ENCODE assay signal across 9 cellular contexts in genomic region chr9:34591911-34592866, GRCh38. TPM values are rescaled to one million over a fixed set of nuclear protein-coding genes. Genes with fewer than 3 reads are reported as not detected.
DNase-seq lines count a peak whose midpoint lies in the region; ATAC-seq and TF ChIP-seq lines count a peak whose summit lies in the region.
"Had no signal": no experiment of that assay in that cellular context is flagged by ENCODE, and none has a peak within 500 bp of the region (broad histone marks: within the 10 kb centered on the region; RNA-seq: fewer than 3 reads in every experiment).

No MANE protein-coding gene starts in this region.

- H2AFZ ChIP-seq in OCI-LY3 (ENCODE audit: low read depth, low read length), result no peak overlapping the region; the same call in 1 of the 2 replicates

- peak overlapping the region; percentile 84 for H3K4me3 Mint-ChIP-seq in activated naive CD4-positive, alpha-beta T cell treated with anti-CD3 and anti-CD28 coated beads, Interleukin-2, amount 50 U/mL, for 24 hours
- H3K4me3 Mint-ChIP-seq in activated naive CD4-positive, alpha-beta T cell treated with anti-CD3 and anti-CD28 coated beads for 36 hours, result no peak overlapping the region

- H3K9me3 ChIP-seq in OCI-LY3 (ENCODE audit: insufficient read depth, low read length), result no peaks in the 10 kb centered on the region
- H3K9me3 ChIP-seq in iPS-15b (ENCODE audit: control insufficient read depth, insufficient read depth, low read length), result no peaks in the 10 kb centered on the region
- no peaks in the 10 kb centered on the region for H3K9me3 ChIP-seq in suprapubic skin

- no peaks in the 10 kb centered on the region for H3K79me2 ChIP-seq in OCI-LY3 (ENCODE audit: low read length)

- no peak for TF ChIP-seq EP300 in suprapubic skin (IDR thresholded peaks at IDR 0.05)

- no peaks in the 10 kb centered on the region for H4K20me1 ChIP-seq in OCI-LY3 (ENCODE audit: insufficient read depth, low read length)

- TF ChIP-seq POLR2A in suprapubic skin (IDR thresholded peaks at IDR 0.05), result no peak

- no peaks in the 10 kb centered on the region for H3K9me3 Mint-ChIP-seq in activated naive CD4-positive, alpha-beta T cell treated with anti-CD3 and anti-CD28 coated beads, Interleukin-2, amount 50 U/mL, for 24 hours
- no peaks in the 10 kb centered on the region for H3K9me3 Mint-ChIP-seq in activated naive CD4-positive, alpha-beta T cell treated with anti-CD3 and anti-CD28 coated beads for 36 hours

- ATAC-seq in HG02973 (IDR thresholded peaks at IDR 0.05; ENCODE audit: unreplicated experiment), result no peak

- 0 out of 2 replicates have a peak overlapping the region, but pooled peaks have one; percentile 3 for H3K9ac ChIP-seq in OCI-LY3 (ENCODE audit: low read length)
- no peak overlapping the region for H3K9ac ChIP-seq in iPS-15b (ENCODE audit: low read depth, low read length)

- no peaks in the 10 kb centered on the region for H3K27me3 ChIP-seq in OCI-LY3 (ENCODE audit: low read depth, low read length)
- H3K27me3 ChIP-seq in iPS-15b (ENCODE audit: control insufficient read depth, insufficient read depth, low read length), result peaks cover 67% of the 10 kb centered on the region
- H3K27me3 ChIP-seq in suprapubic skin, result peaks cover 31% of the 10 kb centered on the region

- H3K4me1 ChIP-seq in OCI-LY3 (ENCODE audit: low read length), result peaks cover 36% of the 10 kb centered on the region
- H3K4me1 ChIP-seq in iPS-15b (ENCODE audit: control insufficient read depth, insufficient read depth, low read length), result peaks cover 14% of the 10 kb centered on the region
- H3K4me1 ChIP-seq in suprapubic skin, result peaks cover 62% of the 10 kb centered on the region

- CTCF ChIA-PET in activated naive CD4-positive, alpha-beta T cell treated with anti-CD3 and anti-CD28 coated beads for 36 hours (lab: Charles Lee), result interaction anchor here (0.5 to 3.2 kb wide), 31 partner anchors 8 to 261 kb away, joined by 3 to 26 read pairs (median 4); partner anchors contain the start of genes DCTN3, MYORG and RPP25L

- peaks cover 36% of the 10 kb centered on the region for H3K27me3 Mint-ChIP-seq in activated naive CD4-positive, alpha-beta T cell treated with anti-CD3 and anti-CD28 coated beads, Interleukin-2, amount 50 U/mL, for 24 hours
- peaks cover 64% of the 10 kb centered on the region for H3K27me3 Mint-ChIP-seq in activated naive CD4-positive, alpha-beta T cell treated with anti-CD3 and anti-CD28 coated beads for 36 hours (ENCODE audit: low read depth)

- TF ChIP-seq CTCF in OCI-LY3 (IDR thresholded peaks at IDR 0.05; ENCODE audit: low read depth, low read length), result no peak
- TF ChIP-seq CTCF in suprapubic skin (IDR thresholded peaks at IDR 0.05), result no peak

- H3K36me3 Mint-ChIP-seq in activated naive CD4-positive, alpha-beta T cell treated with anti-CD3 and anti-CD28 coated beads, Interleukin-2, amount 50 U/mL, for 24 hours, result no peaks in the 10 kb centered on the region
- H3K36me3 Mint-ChIP-seq in activated naive CD4-positive, alpha-beta T cell treated with anti-CD3 and anti-CD28 coated beads for 36 hours (ENCODE audit: low read depth), result no peaks in the 10 kb centered on the region

- H3K4me1 Mint-ChIP-seq in activated naive CD4-positive, alpha-beta T cell treated with anti-CD3 and anti-CD28 coated beads, Interleukin-2, amount 50 U/mL, for 24 hours, result peaks cover 26% of the 10 kb centered on the region
- peaks cover 22% of the 10 kb centered on the region for H3K4me1 Mint-ChIP-seq in activated naive CD4-positive, alpha-beta T cell treated with anti-CD3 and anti-CD28 coated beads for 36 hours (ENCODE audit: low read depth)

- H3K27ac ChIP-seq in OCI-LY3 (ENCODE audit: low read length) (no peak overlapping the region), suprapubic skin (peak overlapping the region; percentile 25)

- H3K27ac Mint-ChIP-seq in activated naive CD4-positive, alpha-beta T cell treated with anti-CD3 and anti-CD28 coated beads, Interleukin-2, amount 50 U/mL, for 24 hours, result no peak overlapping the region
- no peak overlapping the region for H3K27ac Mint-ChIP-seq in activated naive CD4-positive, alpha-beta T cell treated with anti-CD3 and anti-CD28 coated beads for 36 hours

- H3K4me2 ChIP-seq in OCI-LY3 (ENCODE audit: low read length), result peak overlapping the region; percentile 55

- 49% methylated on average over 10 of the region's 17 CpGs for WGBS in suprapubic skin

- intact Hi-C loops in activated naive CD4-positive, alpha-beta T cell treated with anti-CD3 and anti-CD28 coated beads for 36 hours (cut with micrococcal nuclease), result loop anchor here (1.0 to 5.0 kb wide), 6 partner anchors 30 to 189 kb away; no protein-coding TSS in a partner anchor

- peak overlapping the region; percentile 22; the same call in 1 of the 2 replicates for H3K4me3 ChIP-seq in OCI-LY3 (ENCODE audit: low read length)
- peak overlapping the region; percentile 39 for H3K4me3 ChIP-seq in iPS-15b (ENCODE audit: low read depth, low read length)
- peak overlapping the region; percentile 66 for H3K4me3 ChIP-seq in suprapubic skin

- no peak for DNase-seq in activated naive CD4-positive, alpha-beta T cell treated with anti-CD3 and anti-CD28 coated beads for 36 hours
- no peak for DNase-seq in suprapubic skin (ENCODE audit: low spot score in 2 of 2)
- DNase-seq in HCEC 1CT, result no peak
- DNase-seq in NCI-H146 (lab: John Stamatoyannopoulos, UW), result no peak

- H3K36me3 ChIP-seq in OCI-LY3 (replicated peaks; ENCODE audit: low read depth, low read length) (no peaks in the 10 kb centered on the region), iPS-15b (ENCODE audit: control insufficient read depth, insufficient read depth, low read length) (no peaks in the 10 kb centered on the region), suprapubic skin (no peaks in the 10 kb centered on the region)

RNA-seq across cellular contexts. Expression of gene CNTFR, which starts 2.7 kb away (rescaled TPM):
- total RNA-seq in activated naive CD4-positive, alpha-beta T cell treated with anti-CD3 and anti-CD28 coated beads for 36 hours, result not detected
- total RNA-seq in suprapubic skin, result 1 to 10 TPM; 5.0 to 9.1 (median 5.7) TPM
- total RNA-seq: osteocyte had no signal

RNA-seq across cellular contexts. Expression of gene RPP25L, which starts 19.7 kb away (rescaled TPM):
- 10 to 100 TPM; 25.7 to 27.0 TPM for total RNA-seq in activated naive CD4-positive, alpha-beta T cell treated with anti-CD3 and anti-CD28 coated beads for 36 hours
- 10 to 100 TPM; 20.3 to 50.4 (median 25.1) TPM for total RNA-seq in suprapubic skin

RNA-seq across cellular contexts. Expression of gene DCTN3, which starts 28.1 kb away (rescaled TPM):
- total RNA-seq in activated naive CD4-positive, alpha-beta T cell treated with anti-CD3 and anti-CD28 coated beads for 36 hours, result 10 to 100 TPM; 86.1 to 87.5 TPM
- total RNA-seq in suprapubic skin, result 100 to 1,000 TPM in 3 of 4 donors, 10 to 100 TPM in 1; 61.2 to 136 (median 121) TPM

RNA-seq across cellular contexts. Expression of gene ARID3C, which starts 36.7 kb away (rescaled TPM):
- total RNA-seq in activated naive CD4-positive, alpha-beta T cell treated with anti-CD3 and anti-CD28 coated beads for 36 hours, result under 1 TPM; 0.29 to 0.37 TPM
- total RNA-seq in suprapubic skin, result 1 to 10 TPM in 1 of 4 donors, under 1 TPM in 3; 0.34 to 2.0 (median 0.50) TPM
- total RNA-seq: osteocyte had no signal

RNA-seq across cellular contexts. Expression of gene SIGMAR1, which starts 45.4 kb away (rescaled TPM):
- total RNA-seq in activated naive CD4-positive, alpha-beta T cell treated with anti-CD3 and anti-CD28 coated beads for 36 hours, result 10 to 100 TPM; 58.9 TPM
- 100 to 1,000 TPM in 3 of 4 donors, 10 to 100 TPM in 1; 78.5 to 111 (median 109) TPM for total RNA-seq in suprapubic skin

Comparison
In these comparisons a context has a peak if more than half of its experiments do, and no peak if none do; other contexts are left out.
1. RNA of gene CNTFR, which starts 2.7 kb away (total RNA-seq): 5.0 to 9.1 TPM in suprapubic skin; not detected in activated naive CD4-positive, alpha-beta T cell treated with anti-CD3 and anti-CD28 coated beads for 36 hours; every median in the first group is over 4 times any median in the second.
2. Peak in every context shown above with its lines, with median percentiles within 50 percentile points of each other: H3K4me3 ChIP-seq.